In genomic region chr7:152312316-152312715, GRCh38 we compare ENCODE assay signal across 16 cellular contexts.
DNase-seq lines count a peak whose midpoint lies in the region; ATAC-seq, FAIRE-seq and TF ChIP-seq lines count a peak whose summit lies in the region.
"Had no signal": no experiment of that assay in that cellular context is flagged by ENCODE, and none has a peak within 500 bp of the region (broad histone marks: within the 10 kb centered on the region; RNA-seq: fewer than 3 reads in every experiment).

No MANE protein-coding gene starts in this region.

- intact Hi-C loops in activated T-helper 1 cell treated with anti-CD3 and anti-CD28 coated beads, Interleukin-12 subunit alpha, Interleukin-12 subunit beta, Interleukin-2, Interleukin-4 antibody, amounts not matched to agents 30 ng/mL and 10 ng/mL and 1 ng/mL, durations not matched to agents 14 hours and 24 hours and 36 hours (cut with micrococcal nuclease), result no loop called here

- H3K27ac Mint-ChIP-seq in HFFc6, result peak overlapping the region; percentile 10; the same call in 1 of the 2 replicates
- H3K27ac Mint-ChIP-seq in activated T-helper 1 cell treated with anti-CD3 and anti-CD28 coated beads, Interleukin-12 subunit alpha, Interleukin-12 subunit beta, Interleukin-2, Interleukin-4 antibody, amounts not matched to agents 30 ng/mL and 10 ng/mL and 1 ng/mL, durations not matched to agents 14 hours and 24 hours and 36 hours, result no peak overlapping the region
- H3K27ac Mint-ChIP-seq: activated B cell treated with CpG ODN at 0.5 μM for 24 hours had no signal

- H3K27ac ChIP-seq in A549 (no peak overlapping the region), mesodermal cell (ENCODE audit: low read depth, low read length, severe bottlenecking) (peak overlapping the region; percentile 20)
- H3K27ac ChIP-seq: adrenal gland had no signal

- no peak for TF ChIP-seq EP300 in A549 (IDR thresholded peaks at IDR 0.05)

- H3K4me3 ChIP-seq in A549 (no peak overlapping the region), cardiac fibroblast (replicated peaks in 1 of 2; ENCODE audit: low read depth in 2 of 2, low read length in 2 of 2) (no peak overlapping the region), mesodermal cell (ENCODE audit: extremely low read depth, insufficient read depth, low read length, poor library complexity, severe bottlenecking) (no peak overlapping the region)
- H3K4me3 ChIP-seq: adrenal gland, lung had no signal

- H3K9me3 ChIP-seq in A549, result no peaks in the 10 kb centered on the region
- no peaks in the 10 kb centered on the region for H3K9me3 ChIP-seq in mesodermal cell (ENCODE audit: control insufficient read depth, low read length)
- H3K9me3 ChIP-seq: adrenal gland had no signal

- CTCF ChIA-PET in A549 (lab: Yijun Ruan, JAX), result no interaction called here

- TF ChIP-seq CTCF in A549 (IDR thresholded peaks at IDR 0.05) (no peak), HFFc6 (IDR thresholded peaks at IDR 0.05) (no peak), cardiac fibroblast (IDR thresholded peaks at IDR 0.05; ENCODE audit: low read depth, low read length) (no peak)

- TF ChIP-seq RAD21 in A549 (conservative IDR thresholded peaks at IDR 0.05 in 1 of 2, IDR thresholded peaks at IDR 0.05 in 1 of 2), result no peak

- no peaks in the 10 kb centered on the region for H3K27me3 Mint-ChIP-seq in HFFc6 (ENCODE audit: insufficient read depth)
- no peaks in the 10 kb centered on the region for H3K27me3 Mint-ChIP-seq in activated T-helper 1 cell treated with anti-CD3 and anti-CD28 coated beads, Interleukin-12 subunit alpha, Interleukin-12 subunit beta, Interleukin-2, Interleukin-4 antibody, amounts not matched to agents 30 ng/mL and 10 ng/mL and 1 ng/mL, durations not matched to agents 14 hours and 24 hours and 36 hours (ENCODE audit: insufficient read depth)
- H3K27me3 Mint-ChIP-seq: activated B cell treated with CpG ODN at 0.5 μM for 24 hours had no signal

- H3K4me2 ChIP-seq in A549, result no peak overlapping the region

- peaks cover 17% of the 10 kb centered on the region for H3K4me1 Mint-ChIP-seq in HFFc6 (ENCODE audit: low read depth)
- peaks cover 12% of the 10 kb centered on the region for H3K4me1 Mint-ChIP-seq in activated T-helper 1 cell treated with anti-CD3 and anti-CD28 coated beads, Interleukin-12 subunit alpha, Interleukin-12 subunit beta, Interleukin-2, Interleukin-4 antibody, amounts not matched to agents 30 ng/mL and 10 ng/mL and 1 ng/mL, durations not matched to agents 14 hours and 24 hours and 36 hours (ENCODE audit: low read depth)

- H3K36me3 ChIP-seq in mesodermal cell (ENCODE audit: control insufficient read depth, insufficient read depth, low read length), result peaks cover 31% of the 10 kb centered on the region

- no peak overlapping the region for H3K4me3 Mint-ChIP-seq in HFFc6
- H3K4me3 Mint-ChIP-seq in activated T-helper 1 cell treated with anti-CD3 and anti-CD28 coated beads, Interleukin-12 subunit alpha, Interleukin-12 subunit beta, Interleukin-2, Interleukin-4 antibody, amounts not matched to agents 30 ng/mL and 10 ng/mL and 1 ng/mL, durations not matched to agents 14 hours and 24 hours and 36 hours, result no peak overlapping the region
- H3K4me3 Mint-ChIP-seq: activated B cell treated with CpG ODN at 0.5 μM for 24 hours, natural killer cell had no signal

- POLR2A ChIA-PET in A549 (lab: Yijun Ruan, JAX), result no interaction called here

- FAIRE-seq in A549 (lab: Jason Lieb, UNC), result peak; percentile 67

- ATAC-seq in A549, result no peak
- no peak for ATAC-seq in GM21576 (IDR thresholded peaks at IDR 0.05; ENCODE audit: unreplicated experiment)
- ATAC-seq: natural killer cell; stimulated activated naive CD8-positive, alpha-beta T cell treated with anti-CD3 and anti-CD28 coated beads, Interleukin-15, Interleukin-2, amounts not matched to agents 100 U/mL and 50 U/mL, for 24 hours had no signal

- no peaks in the 10 kb centered on the region for H3K36me3 Mint-ChIP-seq in HFFc6 (ENCODE audit: low read depth)
- H3K36me3 Mint-ChIP-seq in activated T-helper 1 cell treated with anti-CD3 and anti-CD28 coated beads, Interleukin-12 subunit alpha, Interleukin-12 subunit beta, Interleukin-2, Interleukin-4 antibody, amounts not matched to agents 30 ng/mL and 10 ng/mL and 1 ng/mL, durations not matched to agents 14 hours and 24 hours and 36 hours (ENCODE audit: low read depth), result peaks cover 10% of the 10 kb centered on the region
- H3K36me3 Mint-ChIP-seq: natural killer cell had no signal

- no peak for TF ChIP-seq POLR2A in A549 (IDR thresholded peaks at IDR 0.05; ENCODE audit: low read length)

- H3K9me3 Mint-ChIP-seq in HFFc6, result no peaks in the 10 kb centered on the region
- H3K9me3 Mint-ChIP-seq in activated T-helper 1 cell treated with anti-CD3 and anti-CD28 coated beads, Interleukin-12 subunit alpha, Interleukin-12 subunit beta, Interleukin-2, Interleukin-4 antibody, amounts not matched to agents 30 ng/mL and 10 ng/mL and 1 ng/mL, durations not matched to agents 14 hours and 24 hours and 36 hours, result no peaks in the 10 kb centered on the region
- H3K9me3 Mint-ChIP-seq: activated B cell treated with CpG ODN at 0.5 μM for 24 hours, natural killer cell had no signal

- WGBS in A549 (ENCODE audit: missing lambda C conversion rate), result 82% methylated on average over 2 of the region's 2 CpGs
- 86 to 94% methylated on average over 2 of the region's 2 CpGs for WGBS in mesodermal cell (ENCODE audit: insufficient coverage in 2 of 2), 2 experiments

- H3K4me1 ChIP-seq in A549 (peaks cover 17% of the 10 kb centered on the region), mesodermal cell (ENCODE audit: control insufficient read depth, insufficient read depth, low read length, poor library complexity, severe bottlenecking) (no peaks in the 10 kb centered on the region)

- DNase-seq in A549 (ENCODE audit: low read depth in 1 of 2, low spot score in 1 of 2) (no peak), HFFc6 (no peak), cardiac fibroblast (ENCODE audit: low read depth in 2 of 2) (peak; percentile 40 to 66), LoVo (ENCODE audit: low spot score) (no peak), NCI-H82 treated with DMSO at 0.1 percent for 48 hours (lab: John Stamatoyannopoulos, UW; ENCODE audit: unreplicated experiment) (no peak)
- no peak for DNase-seq in activated T-helper 1 cell treated with anti-CD3 and anti-CD28 coated beads, Interleukin-12 subunit alpha, Interleukin-12 subunit beta, Interleukin-2, Interleukin-4 antibody, amounts not matched to agents 30 ng/mL and 10 ng/mL and 1 ng/mL, durations not matched to agents 14 hours and 24 hours and 36 hours (ENCODE audit: low spot score)
- DNase-seq: activated B cell treated with CpG ODN at 0.5 μM for 24 hours; adrenal gland; natural killer cell; Right ventricle myocardium superior; stimulated activated CD4-positive, alpha-beta T cell treated with anti-CD3 and anti-CD28 coated beads, Interleukin-15, amount 100 ng/mL, for 24 hours; stimulated activated naive CD8-positive, alpha-beta T cell treated with anti-CD3 and anti-CD28 coated beads, Interleukin-15, Interleukin-2, amounts not matched to agents 100 U/mL and 50 U/mL, for 24 hours; T-helper 2 cell had no signal

TF ChIP-seq in A549, 52 proteins besides CTCF, POLR2A, EP300 and RAD21:
- TF ChIP-seq HEYL (CRISPR knock-in tag; IDR thresholded peaks at IDR 0.05) (no peak), RCOR1 (IDR thresholded peaks at IDR 0.05; ENCODE audit: low read depth, low read length) (no peak)

Comparison
In these comparisons a context has a peak if more than half of its experiments do, and no peak if none do; other contexts are left out.
1. DNase-seq: peak in cardiac fibroblast (2 of 2); none in A549 (0 of 2), HFFc6 (single experiment), LoVo (single experiment), activated T-helper 1 cell treated with anti-CD3 and anti-CD28 coated beads, Interleukin-12 subunit alpha, Interleukin-12 subunit beta, Interleukin-2, Interleukin-4 antibody, amounts not matched to agents 30 ng/mL and 10 ng/mL and 1 ng/mL, durations not matched to agents 14 hours and 24 hours and 36 hours (single experiment) and NCI-H82 treated with DMSO at 0.1 percent for 48 hours (single experiment).